Comparison of ENCODE assay signal across 11 cellular contexts in genomic region chr20:1335961-1336698, GRCh38. TPM values are rescaled to one million over a fixed set of nuclear protein-coding genes. Genes with fewer than 3 reads are reported as not detected.
DNase-seq lines count a peak whose midpoint lies in the region; ATAC-seq and TF ChIP-seq lines count a peak whose summit lies in the region.
"Had no signal": no experiment of that assay in that cellular context is flagged by ENCODE, and none has a peak within 500 bp of the region (broad histone marks: within the 10 kb centered on the region; RNA-seq: fewer than 3 reads in every experiment).

No MANE protein-coding gene starts in this region.

- DNase-seq in activated naive CD4-positive, alpha-beta T cell treated with anti-CD3 and anti-CD28 coated beads for 36 hours: peak; percentile 48
- no peak for DNase-seq in activated naive CD4-positive, alpha-beta T cell (lab: John Stamatoyannopoulos, UW)
- DNase-seq in lung (ENCODE audit: low spot score): no peak
- peak; percentile 79 to 81 for DNase-seq in thyroid gland
- no peak for DNase-seq in effector memory CD8-positive, alpha-beta T cell
- DNase-seq: AML-193, kidney glomerular epithelial cell, NCI-H187 had no signal

- H3K36me3 ChIP-seq in lung (ENCODE audit: control insufficient read depth in 2 of 2, insufficient read depth in 2 of 2, low read length in 2 of 2): no peaks in the 10 kb centered on the region
- no peaks in the 10 kb centered on the region for H3K36me3 ChIP-seq in thyroid gland

- H3K36me3 Mint-ChIP-seq in activated naive CD4-positive, alpha-beta T cell treated with anti-CD3 and anti-CD28 coated beads for 36 hours (ENCODE audit: low read depth): peaks cover 14% of the 10 kb centered on the region
- peaks cover 10% of the 10 kb centered on the region for H3K36me3 Mint-ChIP-seq in effector memory CD8-positive, alpha-beta T cell (ENCODE audit: insufficient read depth)

- peak overlapping the region; percentile 77 for H3K27ac Mint-ChIP-seq in activated naive CD4-positive, alpha-beta T cell treated with anti-CD3 and anti-CD28 coated beads for 36 hours
- peak overlapping the region in 1 of 2 donors; percentile 82 for H3K27ac Mint-ChIP-seq in effector memory CD8-positive, alpha-beta T cell

- no peaks in the 10 kb centered on the region for H3K27me3 Mint-ChIP-seq in activated naive CD4-positive, alpha-beta T cell treated with anti-CD3 and anti-CD28 coated beads for 36 hours (ENCODE audit: low read depth)
- H3K27me3 Mint-ChIP-seq in effector memory CD8-positive, alpha-beta T cell: no peaks in the 10 kb centered on the region

- peaks cover 39% of the 10 kb centered on the region for H3K4me1 Mint-ChIP-seq in activated naive CD4-positive, alpha-beta T cell treated with anti-CD3 and anti-CD28 coated beads for 36 hours (ENCODE audit: low read depth)
- peaks cover 10 to 14% of the 10 kb centered on the region in 2 donors for H3K4me1 Mint-ChIP-seq in effector memory CD8-positive, alpha-beta T cell (ENCODE audit: low read depth in 2 of 2)

- peak overlapping the region; percentile 68 for H3K27ac ChIP-seq in adipose tissue (ENCODE audit: low read depth, low read length)
- peak overlapping the region; percentile 58 to 75 for H3K27ac ChIP-seq in lung (ENCODE audit: low read depth in 1 of 2, low read length in 1 of 2)
- peak overlapping the region; percentile 61 to 86 (median 65) for H3K27ac ChIP-seq in thyroid gland

- no peaks in the 10 kb centered on the region for H3K9me3 Mint-ChIP-seq in activated naive CD4-positive, alpha-beta T cell treated with anti-CD3 and anti-CD28 coated beads for 36 hours
- H3K9me3 Mint-ChIP-seq in effector memory CD8-positive, alpha-beta T cell: no peaks in the 10 kb centered on the region

- no peak for TF ChIP-seq POLR2A in thyroid gland (IDR thresholded peaks at IDR 0.05)

- intact Hi-C loops in activated naive CD4-positive, alpha-beta T cell treated with anti-CD3 and anti-CD28 coated beads for 36 hours (cut with micrococcal nuclease): no loop called here
- intact Hi-C loops in thyroid gland (cut with DNase I): no loop called here

- 51 to 74% (median 63%) methylated on average over 6 of the region's 6 CpGs for WGBS in adipose tissue, 3 donors
- 58 to 70% methylated on average over 6 of the region's 6 CpGs for WGBS in lung, 2 donors
- WGBS in thyroid gland, 2 donors: 38 to 56% methylated on average over 6 of the region's 6 CpGs

- TF ChIP-seq CTCF in lung (IDR thresholded peaks at IDR 0.05; ENCODE audit: control extremely low read depth, extremely low read depth) (no peak), thyroid gland (IDR thresholded peaks at IDR 0.05) (no peak)

- H3K4me1 ChIP-seq in lung (ENCODE audit: control insufficient read depth in 2 of 2, insufficient read depth in 2 of 2, low read length in 2 of 2) (peaks cover 14 to 24% of the 10 kb centered on the region in 2 donors), thyroid gland (peaks cover 15 to 41% of the 10 kb centered on the region in 2 donors)

- CTCF ChIA-PET in activated naive CD4-positive, alpha-beta T cell treated with anti-CD3 and anti-CD28 coated beads for 36 hours (lab: Charles Lee): interaction anchor here (0.6 to 1.4 kb wide), 5 partner anchors 9 to 131 kb away, joined by 3 to 4 read pairs (median 3); no protein-coding TSS in a partner anchor

- ATAC-seq in lung (ENCODE audit: insufficient read depth, low FRiP score) (no peak), GM18907 (IDR thresholded peaks at IDR 0.05; ENCODE audit: unreplicated experiment) (no peak), GM18867 (IDR thresholded peaks at IDR 0.05; ENCODE audit: unreplicated experiment) (no peak)
- ATAC-seq in effector memory CD8-positive, alpha-beta T cell (replicated peaks): no peak

- H3K4me3 Mint-ChIP-seq in activated naive CD4-positive, alpha-beta T cell treated with anti-CD3 and anti-CD28 coated beads for 36 hours: peak overlapping the region; percentile 1
- no peak overlapping the region for H3K4me3 Mint-ChIP-seq in effector memory CD8-positive, alpha-beta T cell

- H3K27me3 ChIP-seq in lung (ENCODE audit: control insufficient read depth, insufficient read depth) (no peaks in the 10 kb centered on the region), thyroid gland (no peaks in the 10 kb centered on the region)

- H3K9me3 ChIP-seq in lung (ENCODE audit: control insufficient read depth in 2 of 2, insufficient read depth in 1 of 2, low read length in 1 of 2) (no peaks in the 10 kb centered on the region), thyroid gland (no peaks in the 10 kb centered on the region)

- H3K4me3 ChIP-seq in lung (no peak overlapping the region), thyroid gland (replicated peaks in 1 of 3) (no peak overlapping the region)

RNA-seq across cellular contexts. Expression of gene SDCBP2, which starts 7.2 kb away (rescaled TPM):
- total RNA-seq in activated naive CD4-positive, alpha-beta T cell treated with anti-CD3 and anti-CD28 coated beads for 36 hours: 1 to 10 TPM; 5.5 to 5.8 TPM
- 10 to 100 TPM in 2 of 3 donors, 1 to 10 TPM in 1; 5.6 to 29.8 (median 15.4) TPM for polyA plus RNA-seq in adipose tissue
- total RNA-seq in lung: 10 to 100 TPM in 1 of 2 donors, 1 to 10 TPM in 1; 3.5 to 10.9 TPM
- 10 to 100 TPM; 14.2 to 18.1 TPM for polyA plus RNA-seq in lung
- total RNA-seq in thyroid gland: 10 to 100 TPM; 18.0 to 37.6 (median 34.7) TPM

RNA-seq across cellular contexts. Expression of gene FKBP1A, which starts 56.7 kb away (rescaled TPM):
- total RNA-seq in activated naive CD4-positive, alpha-beta T cell treated with anti-CD3 and anti-CD28 coated beads for 36 hours: 100 to 1,000 TPM; 232 to 237 TPM
- 100 to 1,000 TPM; 111 to 542 (median 353) TPM for polyA plus RNA-seq in adipose tissue
- 100 to 1,000 TPM; 145 to 308 TPM for total RNA-seq in lung
- 100 to 1,000 TPM; 246 to 465 TPM for polyA plus RNA-seq in lung
- 100 to 1,000 TPM; 142 to 272 (median 189) TPM for total RNA-seq in thyroid gland

Comparison
In these comparisons a context has a peak if more than half of its experiments do, and no peak if none do; other contexts are left out.
1. DNase-seq: peak in activated naive CD4-positive, alpha-beta T cell treated with anti-CD3 and anti-CD28 coated beads for 36 hours (single experiment) and thyroid gland (2 of 2); none in activated naive CD4-positive, alpha-beta T cell (0 of 4), lung (single experiment) and effector memory CD8-positive, alpha-beta T cell (0 of 3).
2. Peak in every context shown above with its lines, with median percentiles within 50 percentile points of each other: H3K27ac ChIP-seq.